In genomic region chr13:106520205-106521004, GRCh38 we compare ENCODE assay signal across 10 cellular contexts. TPM values are rescaled to one million over a fixed set of nuclear protein-coding genes. Genes with fewer than 3 reads are reported as not detected.
A peak's percentile ranks its signal among the peaks of the same experiment; 100 is the strongest.
DNase-seq lines count a peak whose midpoint lies in the region; ATAC-seq and TF ChIP-seq lines count a peak whose summit lies in the region.
"Had no signal": no experiment of that assay in that cellular context is flagged by ENCODE, and none has a peak within 500 bp of the region (broad histone marks: within the 10 kb centered on the region; RNA-seq: fewer than 3 reads in every experiment).

No MANE protein-coding gene starts in this region.

- ATAC-seq in HG02840 (IDR thresholded peaks at IDR 0.05; ENCODE audit: low FRiP score, unreplicated experiment) (no peak), GM18861 (IDR thresholded peaks at IDR 0.05; ENCODE audit: unreplicated experiment) (no peak), GM19463 (IDR thresholded peaks at IDR 0.05; ENCODE audit: unreplicated experiment) (no peak)

- peak; percentile 56 for TF ChIP-seq CTCF in epithelial cell of proximal tubule (conservative IDR thresholded peaks at IDR 0.05; ENCODE audit: low read depth, low read length)

- DNase-seq in GM03348 (ENCODE audit: low spot score): peak; percentile 35
- DNase-seq in NCI-H69 (lab: John Stamatoyannopoulos, UW): peak; percentile 86
- no peak for DNase-seq in epithelial cell of proximal tubule (ENCODE audit: low read depth)
- peak; percentile 82 for DNase-seq in pons (ENCODE audit: low spot score)
- DNase-seq in NCI-H1436 (lab: John Stamatoyannopoulos, UW): no peak
- DNase-seq: activated CD4-positive, alpha-beta T cell treated with anti-CD3 and anti-CD28 coated beads, Interleukin-2, amount 10 ng/mL, durations not matched to agents 7 days and 5 days; naive B cell had no signal

- no peak overlapping the region for H3K4me3 ChIP-seq in epithelial cell of proximal tubule (ENCODE audit: low read depth, low read length)

RNA-seq across cellular contexts. Expression of gene EFNB2, which starts 15.1 kb away (rescaled TPM):
- total RNA-seq in epithelial cell of proximal tubule: 25.6 and 56.9 TPM in 2 replicates

RNA-seq across cellular contexts. Expression of gene ARGLU1, which starts 47.5 kb away (rescaled TPM):
- 43.0 and 46.3 TPM in 2 replicates for total RNA-seq in epithelial cell of proximal tubule

Comparison
In these comparisons a context has a peak if more than half of its experiments do, and no peak if none do; other contexts are left out.
1. DNase-seq: peak in GM03348 (single experiment), NCI-H69 (single experiment) and pons (single experiment); none in epithelial cell of proximal tubule (single experiment) and NCI-H1436 (single experiment).